8 cellular contexts compared by ENCODE assay signal in the genomic region with DNA sequence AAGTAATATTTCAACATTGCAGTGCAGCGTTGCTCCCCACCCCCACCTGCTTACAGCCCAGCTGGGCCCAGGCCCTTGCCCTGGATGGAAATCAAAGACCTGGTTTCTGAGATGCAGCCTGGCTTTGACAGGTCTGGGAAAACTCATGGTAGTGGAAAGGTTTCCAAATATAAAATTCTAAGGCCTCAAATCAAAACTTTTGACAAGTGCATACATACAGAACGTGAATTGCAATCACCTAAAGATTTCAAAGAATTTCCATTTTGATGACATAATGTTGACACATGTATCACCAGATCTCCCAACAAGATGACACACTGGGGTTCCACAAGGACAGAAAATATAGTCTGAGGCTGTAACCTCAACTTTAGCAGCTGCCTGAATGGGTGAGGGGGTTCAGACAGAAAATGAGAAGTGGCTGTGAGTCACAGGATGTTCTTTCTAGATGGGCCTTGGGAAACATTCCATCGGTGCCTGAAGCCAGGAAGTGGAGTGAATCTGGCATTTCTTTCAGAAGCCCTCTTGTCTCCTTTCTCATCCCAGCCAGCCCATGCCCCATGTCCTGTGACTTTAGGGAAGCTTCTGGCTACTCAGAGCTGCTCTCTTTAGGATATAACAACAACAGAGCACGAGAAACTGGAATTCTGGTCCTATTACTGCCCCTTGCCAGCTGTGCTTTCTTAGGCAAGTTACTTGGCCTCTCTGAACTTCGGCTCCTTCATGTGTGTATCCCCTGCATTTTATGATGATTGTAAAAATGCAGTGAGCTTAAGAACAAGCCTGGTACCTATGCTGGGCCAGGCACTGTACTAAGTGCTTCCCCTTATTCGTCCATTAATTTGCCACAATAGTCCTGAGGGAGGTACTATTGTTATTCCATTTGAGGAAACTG. TPM values are rescaled to one million over a fixed set of nuclear protein-coding genes. Genes with fewer than 3 reads are reported as not detected.
A peak's percentile ranks its signal among the peaks of the same experiment; 100 is the strongest.
DNase-seq lines count a peak whose midpoint lies in the region; ATAC-seq and TF ChIP-seq lines count a peak whose summit lies in the region.

No MANE protein-coding gene starts in this region.

- ATAC-seq in activated naive CD4-positive, alpha-beta T cell treated with anti-CD3 and anti-CD28 coated beads, Interleukin-2, amount 50 U/mL, for 72 hours = peak; percentile 46 to 85
- ATAC-seq in right lobe of liver = peak; percentile 15 to 45 (median 33)
- ATAC-seq in upper lobe of right lung = peak; percentile 73
- ATAC-seq in HG02884 (IDR thresholded peaks at IDR 0.05; ENCODE audit: unreplicated experiment) = no peak

- H3K9me3 Mint-ChIP-seq in activated naive CD4-positive, alpha-beta T cell treated with anti-CD3 and anti-CD28 coated beads, Interleukin-2, amount 50 U/mL, for 72 hours = no peaks in the 10 kb centered on the region

- no peak for TF ChIP-seq POLR2A in right lobe of liver (IDR thresholded peaks at IDR 0.05)

- H3K27me3 ChIP-seq in right lobe of liver (no peaks in the 10 kb centered on the region), upper lobe of right lung (no peaks in the 10 kb centered on the region)

- H3K4me3 ChIP-seq in cardiac fibroblast (replicated peaks in 1 of 2; ENCODE audit: low read depth in 2 of 2, low read length in 2 of 2) = no peak overlapping the region
- no peak overlapping the region for H3K4me3 ChIP-seq in right lobe of liver
- H3K4me3 ChIP-seq in upper lobe of right lung = no peak overlapping the region

- intact Hi-C loops in right lobe of liver (cut with DNase I) = no loop called here
- intact Hi-C loops in upper lobe of right lung (cut with DNase I) = no loop called here

- DNase-seq in activated naive CD4-positive, alpha-beta T cell treated with anti-CD3 and anti-CD28 coated beads, Interleukin-2, amount 50 U/mL, for 72 hours (ENCODE audit: low spot score in 2 of 2) = no peak
- DNase-seq in activated naive CD4-positive, alpha-beta T cell treated with Interleukin-2 at 50 U/mL for 16 hours = no peak
- DNase-seq in cardiac fibroblast (ENCODE audit: low read depth in 2 of 2) (peak; percentile 88 to 98), right lobe of liver (peak in 2 of 3 donors; percentile 71 to 75), upper lobe of right lung (no peak), NCI-H82 treated with DMSO at 0.1 percent for 48 hours (lab: John Stamatoyannopoulos, UW; ENCODE audit: unreplicated experiment) (no peak), GM13977 (ENCODE audit: low spot score) (no peak)

- H3K9me3 ChIP-seq in right lobe of liver (no peaks in the 10 kb centered on the region), upper lobe of right lung (no peaks in the 10 kb centered on the region)

- WGBS in right lobe of liver (ENCODE audit: insufficient coverage, low coverage, low lambda C conversion rate, missing lambda C conversion rate) = 35% methylated on average over 5 of the region's 6 CpGs

- H3K4me1 ChIP-seq in right lobe of liver (peaks cover 0 to 71% (median 37%) of the 10 kb centered on the region in 4 donors), upper lobe of right lung (peaks cover 44% of the 10 kb centered on the region)

- H3K27ac ChIP-seq in right lobe of liver (peak overlapping the region in 2 of 3 donors; percentile 61 to 63), upper lobe of right lung (peak overlapping the region; percentile 39)

- no peak for TF ChIP-seq CTCF in cardiac fibroblast (IDR thresholded peaks at IDR 0.05; ENCODE audit: low read depth, low read length)
- TF ChIP-seq CTCF in right lobe of liver (IDR thresholded peaks at IDR 0.05) = no peak
- no peak for TF ChIP-seq CTCF in upper lobe of right lung (IDR thresholded peaks at IDR 0.05)
- no peak for TF ChIP-seq CTCF in GM13977 (IDR thresholded peaks at IDR 0.05; ENCODE audit: extremely low read depth, insufficient read depth, missing control alignments)

- in situ Hi-C loops in GM13977 (cut with MboI; ENCODE audit: low pct_unique_long_range_greater_than_20kb, low sequenced_read_pairs, unreplicated experiment) = no loop called here

- H3K27ac Mint-ChIP-seq in activated naive CD4-positive, alpha-beta T cell treated with anti-CD3 and anti-CD28 coated beads, Interleukin-2, amount 50 U/mL, for 72 hours = no peak overlapping the region

- peaks cover 0 to 39% (median 13%) of the 10 kb centered on the region in 4 donors for H3K36me3 ChIP-seq in right lobe of liver
- H3K36me3 ChIP-seq in upper lobe of right lung = peaks cover 9% of the 10 kb centered on the region

- H3K36me3 Mint-ChIP-seq in activated naive CD4-positive, alpha-beta T cell treated with anti-CD3 and anti-CD28 coated beads, Interleukin-2, amount 50 U/mL, for 72 hours = no peaks in the 10 kb centered on the region

RNA-seq across cellular contexts. Expression of gene ABCA1, which starts 54.8 kb away (rescaled TPM):
- 10 to 100 TPM in 1 of 2 donors, 1 to 10 TPM in 1; 5.7 to 21.7 TPM for total RNA-seq in activated naive CD4-positive, alpha-beta T cell treated with anti-CD3 and anti-CD28 coated beads, Interleukin-2, amount 50 U/mL, for 72 hours
- total RNA-seq in right lobe of liver (100 to 1,000 TPM in 1 of 6 experiments, 10 to 100 TPM in 5; 45.8 to 107 (median 61.4) TPM), upper lobe of right lung (49.0 TPM)

Comparison
In these comparisons a context has a peak if more than half of its experiments do, and no peak if none do; other contexts are left out.
1. DNase-seq: peak in cardiac fibroblast (2 of 2) and right lobe of liver (2 of 3); none in activated naive CD4-positive, alpha-beta T cell treated with anti-CD3 and anti-CD28 coated beads, Interleukin-2, amount 50 U/mL, for 72 hours (0 of 2), activated naive CD4-positive, alpha-beta T cell treated with Interleukin-2 at 50 U/mL for 16 hours (single experiment), upper lobe of right lung (single experiment), NCI-H82 treated with DMSO at 0.1 percent for 48 hours (single experiment) and GM13977 (single experiment).